In the genomic region with DNA sequence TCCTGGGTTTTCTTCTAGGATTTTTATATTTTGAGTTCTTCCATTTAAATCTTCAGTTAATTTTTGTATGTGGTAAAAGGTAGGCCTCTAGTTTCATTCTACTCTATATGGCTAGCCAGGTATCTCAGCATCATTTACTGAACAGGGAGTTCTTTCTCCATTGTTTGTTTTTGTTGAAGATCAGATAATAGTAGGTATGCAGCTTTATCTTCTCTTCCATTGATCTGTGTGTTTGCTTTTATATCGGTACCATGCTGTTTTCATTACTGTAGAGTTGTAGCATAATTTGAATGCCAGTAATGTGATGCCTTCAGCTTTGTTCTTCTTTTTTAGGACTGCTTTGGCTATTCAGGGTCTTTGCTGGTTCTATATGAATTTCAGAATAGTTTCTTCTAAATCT, we compare ENCODE assay signal across 27 cellular contexts.
"Had no signal": no experiment of that assay in that cellular context is flagged by ENCODE, and none has a peak within 500 bp of the region (broad histone marks: within the 10 kb centered on the region; RNA-seq: fewer than 3 reads in every experiment).

No MANE protein-coding gene starts in this region.

- H3K9me3 Mint-ChIP-seq: activated CD4-positive, alpha-beta T cell treated with anti-CD3 and anti-CD28 coated beads, Interleukin-2, amount 10 ng/mL, durations not matched to agents 24 days and 14 days; activated naive CD4-positive, alpha-beta T cell treated with anti-CD3 and anti-CD28 coated beads, Interleukin-2, amount 50 U/mL, for 72 hours; activated T-cell treated with anti-CD3 and anti-CD28 coated beads, Interleukin-2, amount 50 U/mL, for 4 hours; T-cell had no signal

- H3K4me3 Mint-ChIP-seq: activated CD4-positive, alpha-beta T cell treated with anti-CD3 and anti-CD28 coated beads, Interleukin-2, amount 10 ng/mL, durations not matched to agents 24 days and 14 days; activated CD8-positive, alpha-beta memory T cell treated with anti-CD3 and anti-CD28 coated beads, Interleukin-2, amount 10 ng/mL, durations not matched to agents 7 days and 5 days; activated T-cell treated with anti-CD3 and anti-CD28 coated beads, Interleukin-2, amount 50 U/mL, for 4 hours; T-cell had no signal

- ATAC-seq: activated CD8-positive, alpha-beta memory T cell treated with anti-CD3 and anti-CD28 coated beads, Interleukin-2, amount 10 ng/mL, durations not matched to agents 7 days and 5 days; activated naive CD4-positive, alpha-beta T cell treated with anti-CD3 and anti-CD28 coated beads, Interleukin-2, amount 50 U/mL, for 72 hours; activated T-cell treated with anti-CD3 and anti-CD28 coated beads, Interleukin-2, amount 50 U/mL, for 4 hours; K562; Panc1; Right ventricle myocardium inferior; T-cell had no signal

- H3K36me3 Mint-ChIP-seq: activated CD8-positive, alpha-beta memory T cell treated with anti-CD3 and anti-CD28 coated beads, Interleukin-2, amount 10 ng/mL, durations not matched to agents 7 days and 5 days; activated naive CD4-positive, alpha-beta T cell treated with anti-CD3 and anti-CD28 coated beads, Interleukin-2, amount 50 U/mL, for 72 hours; T-cell had no signal

- H3K27ac Mint-ChIP-seq: activated CD4-positive, alpha-beta T cell treated with anti-CD3 and anti-CD28 coated beads, Interleukin-2, amount 10 ng/mL, durations not matched to agents 24 days and 14 days; activated CD8-positive, alpha-beta memory T cell treated with anti-CD3 and anti-CD28 coated beads, Interleukin-2, amount 10 ng/mL, durations not matched to agents 7 days and 5 days; activated naive CD4-positive, alpha-beta T cell treated with anti-CD3 and anti-CD28 coated beads, Interleukin-2, amount 50 U/mL, for 72 hours; T-cell had no signal

- DNase-seq: activated CD4-positive, alpha-beta T cell treated with anti-CD3 and anti-CD28 coated beads for 1 hour; activated CD4-positive, alpha-beta T cell treated with anti-CD3 and anti-CD28 coated beads, Interleukin-2, amount 10 ng/mL, durations not matched to agents 24 days and 14 days; activated CD4-positive, alpha-beta T cell treated with anti-CD3 and anti-CD28 coated beads, Interleukin-2, amount 50 U/mL, for 48 hours; activated CD8-positive, alpha-beta memory T cell treated with anti-CD3 and anti-CD28 coated beads, Interleukin-2, amount 10 ng/mL, durations not matched to agents 7 days and 5 days; activated effector memory CD4-positive, alpha-beta T cell treated with anti-CD3 and anti-CD28 coated beads, Interleukin-2, amount 50 U/mL, for 16 hours; activated naive CD4-positive, alpha-beta T cell treated with Interleukin-2 at 50 U/mL for 16 hours; activated T-cell treated with anti-CD3 and anti-CD28 coated beads, Interleukin-2, amount 50 U/mL, for 4 hours; amygdala; brain microvascular endothelial cell; Karpas-422; NCI-H1105 treated with DMSO at 0.1 percent for 48 hours; NCI-H1436 treated with DMSO at 0.1 percent for 48 hours; NCI-H1930; NCI-H2107; NCI-H2171 treated with DMSO at 0.1 percent for 48 hours; NCI-H226; NCI-H510A treated with DMSO at 0.1 percent for 48 hours; NCI-H774; RPMI8226; T-cell; T-helper 2 cell; T1000; WERI-Rb-1 had no signal
